7 cellular contexts compared by ENCODE assay signal in the genomic region with DNA sequence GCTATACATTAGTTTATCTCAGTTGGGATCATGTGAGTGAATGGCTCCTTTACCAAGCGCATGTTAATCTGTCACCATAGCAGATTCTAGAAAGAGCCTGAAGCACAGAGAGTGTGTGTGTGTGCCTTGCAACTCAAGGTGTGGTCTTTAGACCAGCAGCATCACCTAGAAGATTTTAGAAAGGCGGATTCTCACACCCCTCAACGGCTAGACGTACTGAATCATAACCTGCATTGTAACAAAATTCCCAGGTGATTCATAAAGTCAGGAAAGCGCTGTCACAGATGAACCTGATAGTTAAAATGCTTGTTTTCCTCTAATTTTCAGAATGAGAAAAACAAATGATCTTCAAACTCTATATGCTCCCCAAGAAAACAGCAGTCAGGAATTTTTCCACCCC.
"Had no signal": no experiment of that assay in that cellular context is flagged by ENCODE, and none has a peak within 500 bp of the region (broad histone marks: within the 10 kb centered on the region; RNA-seq: fewer than 3 reads in every experiment).

No MANE protein-coding gene starts in this region.

- H3K4me3 Mint-ChIP-seq: GM23338, HFFc6, IgD-negative memory B cell had no signal

- H3K4me2 ChIP-seq: GM23338 had no signal

- H3K4me1 ChIP-seq: HAP-1 had no signal

- H3K9me3 ChIP-seq: HAP-1 had no signal

- H3K36me3 Mint-ChIP-seq: IgD-negative memory B cell had no signal

- H2AFZ ChIP-seq: GM23338 had no signal

- H3K27ac ChIP-seq: HL-60 had no signal

- H3K4me3 ChIP-seq: GM23338, HAP-1 had no signal

- H3K4me1 Mint-ChIP-seq: GM23338, IgD-negative memory B cell had no signal

- H3K9me3 Mint-ChIP-seq: HFFc6, IgD-negative memory B cell had no signal

- DNase-seq: H7, HFFc6, KBM-7 had no signal

- H3K36me3 ChIP-seq: HAP-1 had no signal

- H3K27ac Mint-ChIP-seq: GM23338, HFFc6, IgD-negative memory B cell had no signal
